In the genomic region with DNA sequence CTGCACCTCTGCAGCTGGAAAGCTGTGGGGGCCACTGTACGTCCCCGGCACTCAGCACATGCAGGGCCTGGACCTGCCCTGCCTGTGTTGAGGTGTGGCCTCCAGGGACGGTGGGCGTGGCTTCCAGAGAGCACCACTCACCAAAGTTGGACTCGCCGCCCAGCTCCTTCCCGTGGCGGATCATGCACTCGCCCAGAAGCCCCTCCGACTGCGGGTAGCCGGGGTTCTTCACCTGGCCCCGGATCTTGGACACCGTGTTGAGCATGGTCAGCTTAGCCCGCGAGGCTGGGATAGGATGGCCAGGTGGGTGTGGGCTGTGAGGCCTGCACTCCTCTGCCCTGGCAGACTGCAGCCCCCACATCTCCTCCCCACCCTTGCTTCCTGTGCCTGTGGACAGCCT, we compare ENCODE assay signal across 27 cellular contexts. TPM values are rescaled to one million over a fixed set of nuclear protein-coding genes. Genes with fewer than 3 reads are reported as not detected.
A peak's percentile ranks its signal among the peaks of the same experiment; 100 is the strongest.
DNase-seq lines count a peak whose midpoint lies in the region; ATAC-seq, FAIRE-seq and TF ChIP-seq lines count a peak whose summit lies in the region.
"Had no signal": no experiment of that assay in that cellular context is flagged by ENCODE, and none has a peak within 500 bp of the region (broad histone marks: within the 10 kb centered on the region; RNA-seq: fewer than 3 reads in every experiment).

No MANE protein-coding gene starts in this region.

- intact Hi-C loops in K562 (cut with micrococcal nuclease): no loop called here
- intact Hi-C loops in mucosa of descending colon (cut with DNase I, micrococcal nuclease): no loop called here
- intact Hi-C loops in Right ventricle myocardium inferior (cut with DNase I): no loop called here

- TF ChIP-seq CTCF in GM06990 (IDR thresholded peaks at IDR 0.05; ENCODE audit: insufficient read depth, low read length, poor library complexity, severe bottlenecking): no peak
- TF ChIP-seq CTCF in K562 (IDR thresholded peaks at IDR 0.05 in 2 of 3, conservative IDR thresholded peaks at IDR 0.05 in 1 of 3; ENCODE audit: insufficient read depth in 2 of 3, low read depth in 1 of 3, low read length in 3 of 3): no peak
- TF ChIP-seq CTCF in mucosa of descending colon (IDR thresholded peaks at IDR 0.05): no peak
- no peak for TF ChIP-seq CTCF in SK-N-SH (IDR thresholded peaks at IDR 0.05)

- no peak; the same call in 1 of the 2 replicates for TF ChIP-seq POLR2A in K562 (conservative IDR thresholded peaks at IDR 0.05)

- no peak for FAIRE-seq in K562 (lab: Jason Lieb, UNC)

- POLR2A ChIA-PET in K562 (lab: Yijun Ruan, JAX) (interaction anchor here (0.7 to 3.6 kb wide), 6 partner anchors 8 to 37 kb away, joined by 3 to 18 read pairs (median 6); a partner anchor contains a TSS), SK-N-SH (lab: Yijun Ruan, JAX) (no interaction called here)

- no peaks in the 10 kb centered on the region for H3K9me1 ChIP-seq in K562 (ENCODE audit: control insufficient read depth, insufficient read depth, low read length)

- peaks cover 3% of the 10 kb centered on the region for H3F3A ChIP-seq in SK-N-SH (replicated peaks; ENCODE audit: insufficient read depth)

- H3K36me3 ChIP-seq in GM06990 (ENCODE audit: control insufficient read depth, insufficient read depth, low read length) (peaks cover 45% of the 10 kb centered on the region), K562 (ENCODE audit: control insufficient read depth, insufficient read depth, low read length) (peaks cover 82% of the 10 kb centered on the region; the same call in 2 of the 3 replicates), mucosa of descending colon (ENCODE audit: low read depth) (no peaks in the 10 kb centered on the region), SK-N-SH (replicated peaks in 1 of 2; ENCODE audit: control insufficient read depth in 1 of 2, insufficient read depth in 2 of 2, low read length in 1 of 2) (peaks cover 0 to 42% of the 10 kb centered on the region in 2 experiments)

- H3K27me3 ChIP-seq in GM06990 (replicated peaks; ENCODE audit: control insufficient read depth, insufficient read depth, low read length) (no peaks in the 10 kb centered on the region), K562 (ENCODE audit: control insufficient read depth in 2 of 2, insufficient read depth in 2 of 2, low read length in 2 of 2) (no peaks in the 10 kb centered on the region), SK-N-SH (ENCODE audit: insufficient read depth) (no peaks in the 10 kb centered on the region)
- H3K27me3 ChIP-seq: brain microvascular endothelial cell, gastroesophageal sphincter, Peyer's patch had no signal

- ATAC-seq in K562: no peak
- no peak for ATAC-seq in mucosa of descending colon
- no peak for ATAC-seq in Right ventricle myocardium inferior
- ATAC-seq: activated CD4-positive, alpha-beta T cell treated with anti-CD3 and anti-CD28 coated beads for 36 hours; activated T-helper 17 cell treated with anti-CD3 and anti-CD28 coated beads, Interleukin-2, amount 50 U/mL, for 72 hours; gastroesophageal sphincter; natural killer cell; psoas muscle; sciatic nerve had no signal

- no peak for TF ChIP-seq EP300 in K562 (IDR thresholded peaks at IDR 0.05; ENCODE audit: low read length)
- TF ChIP-seq EP300 in SK-N-SH (IDR thresholded peaks at IDR 0.05; ENCODE audit: borderline replicate concordance in 1 of 2, low read depth in 1 of 2, low read length in 1 of 2): no peak

- H3K4me3 ChIP-seq in GM06990 (replicated peaks; ENCODE audit: low read depth, low read length) (no peak overlapping the region), K562 (no peak overlapping the region), mucosa of descending colon (no peak overlapping the region), SK-N-SH (ENCODE audit: low read depth in 2 of 2, low read length in 1 of 2) (no peak overlapping the region)
- H3K4me3 ChIP-seq: gastroesophageal sphincter, Peyer's patch, psoas muscle had no signal

- H2AFZ ChIP-seq in K562 (ENCODE audit: low read depth, low read length) (no peak overlapping the region), SK-N-SH (ENCODE audit: low read depth) (no peak overlapping the region)

- CTCF ChIA-PET in K562 (lab: Yijun Ruan, JAX; ENCODE audit: low intra/inter-chr PET ratio) (no interaction called here), SK-N-SH (lab: Yijun Ruan, JAX) (interaction anchor here (1.3 to 8.5 kb wide), 3 partner anchors 10 to 35 kb away, joined by 6 to 84 read pairs (median 13); a partner anchor contains a TSS)

- H3K4me2 ChIP-seq in K562 (ENCODE audit: insufficient read depth, low read length) (no peak overlapping the region), SK-N-SH (no peak overlapping the region)

- peak overlapping the region in 1 of 2 experiments; percentile 1; a peak in 1 of 4 replicates for H3K9ac ChIP-seq in K562 (ENCODE audit: insufficient read depth in 1 of 2, low read depth in 2 of 2, low read length in 2 of 2)
- H3K9ac ChIP-seq in SK-N-SH: no peak overlapping the region

- BruUV-seq in K562 (replicated peaks; lab: Mats Ljungman, UMichigan): no TSS peak

- peaks cover 20 to 84% of the 10 kb centered on the region in 2 experiments for H3K4me1 ChIP-seq in K562 (replicated peaks in 1 of 2; ENCODE audit: control insufficient read depth in 2 of 2, insufficient read depth in 2 of 2, low read length in 2 of 2)
- H3K4me1 ChIP-seq in mucosa of descending colon (ENCODE audit: low read depth): peaks cover 25% of the 10 kb centered on the region
- H3K4me1 ChIP-seq in SK-N-SH (ENCODE audit: control insufficient read depth in 1 of 2, insufficient read depth in 2 of 2, low read depth in 1 of 2, low read length in 1 of 2): peaks cover 7 to 13% of the 10 kb centered on the region in 2 experiments; a peak in 2 of 4 replicates

- H4K20me1 ChIP-seq in K562 (replicated peaks; ENCODE audit: control insufficient read depth, insufficient read depth, low read length): no peaks in the 10 kb centered on the region; the same call in 1 of the 2 replicates
- H4K20me1 ChIP-seq in SK-N-SH (ENCODE audit: insufficient read depth): peaks cover 11% of the 10 kb centered on the region; the same call in 1 of the 2 replicates

- peaks cover 35% of the 10 kb centered on the region for H3K79me2 ChIP-seq in K562 (ENCODE audit: control insufficient read depth, insufficient read depth, low read length)
- H3K79me2 ChIP-seq in SK-N-SH (ENCODE audit: insufficient read depth): peaks cover 31% of the 10 kb centered on the region

- TF ChIP-seq RAD21 in K562 (CRISPR knock-in tag; conservative IDR thresholded peaks at IDR 0.05 in 1 of 2, IDR thresholded peaks at IDR 0.05 in 1 of 2) (no peak), SK-N-SH (IDR thresholded peaks at IDR 0.05; ENCODE audit: low read length) (no peak)

- peak; percentile 15 for DNase-seq in GM06990 (ENCODE audit: extremely low read depth, insufficient read length)
- DNase-seq in K562 (ENCODE audit: extremely low read depth in 1 of 4, low spot score in 3 of 4): no peak
- DNase-seq in mucosa of descending colon: peak in 2 of 3 donors; percentile 50 to 60
- DNase-seq in Right ventricle myocardium inferior (ENCODE audit: missing footprints): no peak
- no peak for DNase-seq in NK-92 (lab: John Stamatoyannopoulos, UW; ENCODE audit: unreplicated experiment)
- DNase-seq in SK-N-SH: no peak
- DNase-seq: activated CD4-positive, alpha-beta T cell treated with anti-CD3 and anti-CD28 coated beads for 36 hours; activated naive CD4-positive, alpha-beta T cell treated with anti-CD3 and anti-CD28 coated beads, Interleukin-2, amount 10 ng/mL, durations not matched to agents 7 days and 5 days; amniotic stem cell; brain microvascular endothelial cell; COR-L47; HCEC 1CT; kidney glomerular epithelial cell; natural killer cell; NCI-H146; NCI-H345; NCI-H748 treated with DMSO at 0.1 percent for 48 hours; occipital lobe; psoas muscle; stimulated activated CD4-positive, alpha-beta T cell treated with anti-CD3 and anti-CD28 coated beads, Interleukin-4, amount 100 ng/mL, for 1 hour; SW 1271; trophoblast cell had no signal

- 92% methylated on average over 15 of the region's 16 CpGs for WGBS in K562 (ENCODE audit: insufficient coverage, low coverage, missing lambda C conversion rate)
- 100% methylated on average over 4 of the region's 16 CpGs for WGBS in SK-N-SH (ENCODE audit: low lambda C conversion rate)

- in situ Hi-C loops in K562 (cut with MboI): no loop called here

- H3K27ac ChIP-seq in K562 (ENCODE audit: extremely low read depth, low read depth, low read length): no peak overlapping the region
- no peak overlapping the region; a peak in 1 of 4 replicates for H3K27ac ChIP-seq in SK-N-SH (ENCODE audit: low read depth in 2 of 2, low read length in 1 of 2)
- H3K27ac ChIP-seq: brain microvascular endothelial cell, Peyer's patch, psoas muscle, VCaP had no signal

- H3K9me3 ChIP-seq in K562 (replicated peaks; ENCODE audit: control insufficient read depth, insufficient read depth, low read depth, low read length) (no peaks in the 10 kb centered on the region), mucosa of descending colon (no peaks in the 10 kb centered on the region), SK-N-SH (no peaks in the 10 kb centered on the region)
- H3K9me3 ChIP-seq: gastroesophageal sphincter, Peyer's patch, psoas muscle had no signal

- H3K9me2 ChIP-seq in SK-N-SH: no peaks in the 10 kb centered on the region

RNA-seq across cellular contexts. Expression of a gene that starts 22.0 kb away (rescaled TPM):
- 6.5 and 16.7 TPM in 2 replicates for total RNA-seq in K562 (2011; cell fraction: chromatin; rRNA removed; ENCODE audit: low replicate concordance)
- 12.6 and 12.8 TPM in 2 replicates for total RNA-seq in K562 (2011; cell fraction: nucleolus; rRNA removed)
- total RNA-seq in K562 (2011; cell fraction: nucleoplasm; rRNA removed): 6.2 and 6.5 TPM in 2 replicates
- total RNA-seq in K562 (2014; rRNA removed): 3.6 and 5.7 TPM in 2 replicates
- total RNA-seq in K562 (2014; rRNA removed; fragmentation: Illumina TruSeq; extraction: Trizol): 1.5 and 1.9 TPM in 2 replicates
- total RNA-seq in K562 (2015; rRNA removed; fragmentation: Illumina TruSeq; extraction: Trizol): 7.8 and 8.0 TPM in 2 replicates
- total RNA-seq in K562 (2021): 14.0 and 16.2 TPM in 2 replicates
- 3.9 and 4.3 TPM in 2 replicates for polyA plus RNA-seq in K562 (2011; rRNA removed)
- polyA plus RNA-seq in K562 (2011; cell fraction: cytosol; rRNA removed): 4.7 and 8.9 TPM in 2 replicates
- polyA plus RNA-seq in K562 (2011; cell fraction: nucleus; rRNA removed): 4.8 and 7.2 TPM in 2 replicates
- 13.5 and 16.5 TPM in 2 replicates for polyA plus RNA-seq in K562 (2012)
- 5.5 and 7.6 TPM in 2 replicates for polyA plus RNA-seq in K562 (2014; fragmentation: Illumina TruSeq; extraction: Trizol)
- 1 to 10 TPM in 1 of 2 experiments, under 1 TPM in 1; 0.25 to 1.3 TPM for polyA plus RNA-seq in K562 (2014; fragmentation: Nextera tagmentation; extraction: Ambion mirVana)
- polyA plus RNA-seq in K562 (2014; rRNA removed): 5.7 and 9.4 TPM in 2 replicates
- polyA minus RNA-seq in K562 (2011; rRNA and poly(A)+ RNA removed): 1.3 and 1.9 TPM in 2 replicates
- polyA minus RNA-seq in K562 (2011; cell fraction: cytosol; rRNA and poly(A)+ RNA removed): 8.7 and 9.4 TPM in 2 replicates
- 3.2 and 4.0 TPM in 2 replicates for polyA minus RNA-seq in K562 (2011; cell fraction: nucleus; rRNA and poly(A)+ RNA removed)
- 10 to 100 TPM; 43.8 to 82.8 (median 49.0) TPM for total RNA-seq in mucosa of descending colon
- 21.0 TPM for total RNA-seq in Right ventricle myocardium inferior
- polyA plus RNA-seq in SK-N-SH (2012; rRNA removed): 18.7 and 21.3 TPM in 2 replicates
- polyA plus RNA-seq in SK-N-SH (2012; cell fraction: cytosol; rRNA removed): 9.7 and 14.7 TPM in 2 replicates
- 23.4 and 26.0 TPM in 2 replicates for polyA plus RNA-seq in SK-N-SH (2012; cell fraction: nucleus; rRNA removed)

RNA-seq across cellular contexts. Expression of a gene that starts 26.7 kb away (rescaled TPM):
- total RNA-seq in K562 (2011; cell fraction: chromatin; rRNA removed; ENCODE audit: low replicate concordance): 2.7 and 6.6 TPM in 2 replicates
- 8.7 and 10.8 TPM in 2 replicates for total RNA-seq in K562 (2011; cell fraction: nucleolus; rRNA removed)
- 4.0 and 6.0 TPM in 2 replicates for total RNA-seq in K562 (2011; cell fraction: nucleoplasm; rRNA removed)
- total RNA-seq in K562 (2014; rRNA removed) (4.3 and 7.8 TPM in 2 replicates), K562 (2014; rRNA removed; fragmentation: Illumina TruSeq; extraction: Trizol) (2.3 and 3.9 TPM in 2 replicates), K562 (2015; rRNA removed; fragmentation: Illumina TruSeq; extraction: Trizol) (3.5 and 4.5 TPM in 2 replicates), K562 (2021) (5.7 and 8.2 TPM in 2 replicates), mucosa of descending colon (100 to 1,000 TPM in 2 of 3 donors, 10 to 100 TPM in 1; 91.4 to 330 (median 183) TPM), Right ventricle myocardium inferior (4.3 TPM)
- polyA plus RNA-seq in K562 (2011; rRNA removed) (4.3 and 4.7 TPM in 2 replicates), K562 (2014; fragmentation: Illumina TruSeq; extraction: Trizol) (5.3 and 5.4 TPM in 2 replicates), K562 (2014; fragmentation: Nextera tagmentation; extraction: Ambion mirVana) (1 to 10 TPM; 1.2 to 3.6 TPM), K562 (2014; rRNA removed) (5.8 and 9.8 TPM in 2 replicates), SK-N-SH (2012; rRNA removed) (6.0 and 7.6 TPM in 2 replicates)
- 5.4 and 13.5 TPM in 2 replicates for polyA plus RNA-seq in K562 (2011; cell fraction: cytosol; rRNA removed)
- 5.6 and 10.5 TPM in 2 replicates for polyA plus RNA-seq in K562 (2011; cell fraction: nucleus; rRNA removed)
- polyA plus RNA-seq in K562 (2012): 1.4 and 4.8 TPM in 2 replicates
- polyA minus RNA-seq in K562 (2011; rRNA and poly(A)+ RNA removed): 1.2 and 3.1 TPM in 2 replicates
- polyA minus RNA-seq in K562 (2011; cell fraction: cytosol; rRNA and poly(A)+ RNA removed): 2.0 and 2.6 TPM in 2 replicates
- polyA minus RNA-seq in K562 (2011; cell fraction: nucleus; rRNA and poly(A)+ RNA removed): 1.1 and 3.2 TPM in 2 replicates
- polyA plus RNA-seq in SK-N-SH (2012; cell fraction: cytosol; rRNA removed): 2.8 and 2.9 TPM in 2 replicates
- polyA plus RNA-seq in SK-N-SH (2012; cell fraction: nucleus; rRNA removed): 5.6 and 6.1 TPM in 2 replicates

RNA-seq across cellular contexts. Expression of a gene that starts 35.0 kb away (rescaled TPM):
- 74.6 and 119 TPM in 2 replicates for total RNA-seq in K562 (2011; cell fraction: chromatin; rRNA removed; ENCODE audit: low replicate concordance)
- 59.7 and 60.0 TPM in 2 replicates for total RNA-seq in K562 (2011; cell fraction: nucleolus; rRNA removed)
- 58.7 and 78.3 TPM in 2 replicates for total RNA-seq in K562 (2011; cell fraction: nucleoplasm; rRNA removed)
- total RNA-seq in K562 (2014; rRNA removed): 48.0 and 60.1 TPM in 2 replicates
- 6.1 and 9.4 TPM in 2 replicates for total RNA-seq in K562 (2014; rRNA removed; fragmentation: Illumina TruSeq; extraction: Trizol)
- total RNA-seq in K562 (2015; rRNA removed; fragmentation: Illumina TruSeq; extraction: Trizol): 28.6 and 29.1 TPM in 2 replicates
- 72.0 and 75.3 TPM in 2 replicates for total RNA-seq in K562 (2021)
- 25.7 and 44.0 TPM in 2 replicates for polyA plus RNA-seq in K562 (2011; rRNA removed)
- polyA plus RNA-seq in K562 (2011; cell fraction: cytosol; rRNA removed): 41.8 and 96.4 TPM in 2 replicates
- 68.2 and 94.2 TPM in 2 replicates for polyA plus RNA-seq in K562 (2011; cell fraction: nucleus; rRNA removed)
- polyA plus RNA-seq in K562 (2012): 51.2 and 58.7 TPM in 2 replicates
- 25.5 and 57.0 TPM in 2 replicates for polyA plus RNA-seq in K562 (2014; fragmentation: Illumina TruSeq; extraction: Trizol)
- 1 to 10 TPM; 1.7 to 2.1 TPM for polyA plus RNA-seq in K562 (2014; fragmentation: Nextera tagmentation; extraction: Ambion mirVana)
- 58.5 and 64.7 TPM in 2 replicates for polyA plus RNA-seq in K562 (2014; rRNA removed)
- 8.2 and 13.7 TPM in 2 replicates for polyA minus RNA-seq in K562 (2011; rRNA and poly(A)+ RNA removed)
- polyA minus RNA-seq in K562 (2011; cell fraction: cytosol; rRNA and poly(A)+ RNA removed): 31.3 and 36.5 TPM in 2 replicates
- 17.4 and 22.5 TPM in 2 replicates for polyA minus RNA-seq in K562 (2011; cell fraction: nucleus; rRNA and poly(A)+ RNA removed)
- 10 to 100 TPM; 31.7 to 54.9 (median 47.5) TPM for total RNA-seq in mucosa of descending colon
- 22.0 TPM for total RNA-seq in Right ventricle myocardium inferior
- polyA plus RNA-seq in SK-N-SH (2012; rRNA removed): 62.5 and 82.8 TPM in 2 replicates
- polyA plus RNA-seq in SK-N-SH (2012; cell fraction: cytosol; rRNA removed): 34.7 and 53.5 TPM in 2 replicates
- 48.5 and 52.9 TPM in 2 replicates for polyA plus RNA-seq in SK-N-SH (2012; cell fraction: nucleus; rRNA removed)

RNA-seq across cellular contexts. Expression of a gene that starts 37.1 kb away (rescaled TPM):
- total RNA-seq in K562 (2011; cell fraction: chromatin; rRNA removed; ENCODE audit: low replicate concordance): 122 and 169 TPM in 2 replicates
- total RNA-seq in K562 (2011; cell fraction: nucleolus; rRNA removed): 101 and 121 TPM in 2 replicates
- 83.4 and 88.4 TPM in 2 replicates for total RNA-seq in K562 (2011; cell fraction: nucleoplasm; rRNA removed)
- 61.1 and 78.3 TPM in 2 replicates for total RNA-seq in K562 (2014; rRNA removed)
- total RNA-seq in K562 (2014; rRNA removed; fragmentation: Illumina TruSeq; extraction: Trizol): 32.5 and 42.6 TPM in 2 replicates
- 51.4 and 51.8 TPM in 2 replicates for total RNA-seq in K562 (2015; rRNA removed; fragmentation: Illumina TruSeq; extraction: Trizol)
- total RNA-seq in K562 (2021): 78.6 and 86.9 TPM in 2 replicates
- polyA plus RNA-seq in K562 (2011; rRNA removed): 32.0 and 35.3 TPM in 2 replicates
- polyA plus RNA-seq in K562 (2011; cell fraction: cytosol; rRNA removed): 33.8 and 95.9 TPM in 2 replicates
- 46.7 and 100 TPM in 2 replicates for polyA plus RNA-seq in K562 (2011; cell fraction: nucleus; rRNA removed)
- polyA plus RNA-seq in K562 (2012): 65.6 and 65.8 TPM in 2 replicates
- polyA plus RNA-seq in K562 (2014; fragmentation: Illumina TruSeq; extraction: Trizol): 45.2 and 59.3 TPM in 2 replicates
- polyA plus RNA-seq in K562 (2014; fragmentation: Nextera tagmentation; extraction: Ambion mirVana): 1 to 10 TPM; 1.6 to 2.1 TPM
- polyA plus RNA-seq in K562 (2014; rRNA removed): 65.4 and 73.4 TPM in 2 replicates
- polyA minus RNA-seq in K562 (2011; rRNA and poly(A)+ RNA removed): 33.8 and 38.5 TPM in 2 replicates
- 43.1 and 61.4 TPM in 2 replicates for polyA minus RNA-seq in K562 (2011; cell fraction: cytosol; rRNA and poly(A)+ RNA removed)
- polyA minus RNA-seq in K562 (2011; cell fraction: nucleus; rRNA and poly(A)+ RNA removed): 35.1 and 42.1 TPM in 2 replicates
- 10 to 100 TPM; 17.3 to 24.9 (median 18.1) TPM for total RNA-seq in mucosa of descending colon
- 5.9 TPM for total RNA-seq in Right ventricle myocardium inferior
- polyA plus RNA-seq in SK-N-SH (2012; rRNA removed): 13.2 and 18.0 TPM in 2 replicates
- polyA plus RNA-seq in SK-N-SH (2012; cell fraction: cytosol; rRNA removed): 12.9 and 15.0 TPM in 2 replicates
- polyA plus RNA-seq in SK-N-SH (2012; cell fraction: nucleus; rRNA removed): 23.9 and 29.4 TPM in 2 replicates

Comparison
In these comparisons a context has a peak if more than half of its experiments do, and no peak if none do; other contexts are left out.
1. DNase-seq: peak in GM06990 (single experiment) and mucosa of descending colon (2 of 3); none in K562 (0 of 4), Right ventricle myocardium inferior (single experiment), NK-92 (single experiment) and SK-N-SH (single experiment).
2. RNA of a gene that starts 26.7 kb away (total RNA-seq): 91.4 to 330 TPM in mucosa of descending colon; 2.3 to 10.8 TPM in K562 and 4.3 TPM in Right ventricle myocardium inferior (single experiment); every median in the first group is over 4 times any median in the second.